Comparison of ENCODE assay signal across 9 cellular contexts in genomic region chr16:80231888-80232287, GRCh38.
DNase-seq lines count a peak whose midpoint lies in the region; ATAC-seq lines count a peak whose summit lies in the region.
"Had no signal": no experiment of that assay in that cellular context is flagged by ENCODE, and none has a peak within 500 bp of the region (broad histone marks: within the 10 kb centered on the region; RNA-seq: fewer than 3 reads in every experiment).

No MANE protein-coding gene starts in this region.

- H3K36me3 ChIP-seq in BLaER1 treated with 17β-estradiol and CSF1 and Interleukin-3, amounts not matched to agents 10 nM and 100 nM = no peaks in the 10 kb centered on the region

- H3K27me3 ChIP-seq in BLaER1 treated with 17β-estradiol and CSF1 and Interleukin-3, amounts not matched to agents 10 nM and 100 nM = no peaks in the 10 kb centered on the region

- H3K9me3 ChIP-seq in BLaER1 treated with 17β-estradiol and CSF1 and Interleukin-3, amounts not matched to agents 10 nM and 100 nM (replicated peaks in 1 of 11) = peaks cover 0 to 3% (median under 1%) of the 10 kb centered on the region in 11 experiments; a peak in 9 of 22 replicates
- H3K9me3 ChIP-seq: SK-N-SH had no signal

- peaks cover 0 to 23% (median 9%) of the 10 kb centered on the region in 10 experiments; a peak in 15 of 20 replicates for H3K4me1 ChIP-seq in BLaER1 treated with 17β-estradiol and CSF1 and Interleukin-3, amounts not matched to agents 10 nM and 100 nM

- no peak overlapping the region for H3K27ac ChIP-seq in BLaER1 treated with 17β-estradiol and CSF1 and Interleukin-3, amounts not matched to agents 10 nM and 100 nM

- H3K4me2 ChIP-seq in BLaER1 treated with 17β-estradiol and CSF1 and Interleukin-3, amounts not matched to agents 10 nM and 100 nM = peak overlapping the region in 9 of 11 experiments; percentile 24 to 46 (median 32); a peak in 16 of 22 replicates
- H3K4me2 ChIP-seq: SK-N-SH had no signal

- H3K4me3 ChIP-seq in BLaER1 treated with 17β-estradiol and CSF1 and Interleukin-3, amounts not matched to agents 10 nM and 100 nM = no peak overlapping the region

- H3K9ac ChIP-seq in BLaER1 treated with 17β-estradiol and CSF1 and Interleukin-3, amounts not matched to agents 10 nM and 100 nM = no peak overlapping the region
- H3K9ac ChIP-seq: SK-N-SH had no signal

- H4K20me1 ChIP-seq in BLaER1 treated with 17β-estradiol and CSF1 and Interleukin-3, amounts not matched to agents 10 nM and 100 nM = no peaks in the 10 kb centered on the region

- DNase-seq in fibroblast of peridontal ligament (ENCODE audit: extremely low read depth) = peak; percentile 88
- DNase-seq in NCI-H1092 treated with DMSO at 0.1 percent for 48 hours (lab: John Stamatoyannopoulos, UW) = no peak
- DNase-seq in DMS114 treated with DMSO at 0.1 percent for 48 hours (lab: John Stamatoyannopoulos, UW; ENCODE audit: unreplicated experiment) = no peak
- DNase-seq in medulla oblongata (ENCODE audit: extremely low spot score) = no peak
- DNase-seq: SK-N-SH had no signal

- peak; percentile 68 for ATAC-seq in GM19455 (IDR thresholded peaks at IDR 0.05; ENCODE audit: unreplicated experiment)
- ATAC-seq in HG03432 (IDR thresholded peaks at IDR 0.05; ENCODE audit: unreplicated experiment) = peak; percentile 98
- no peak for ATAC-seq in GM18873 (IDR thresholded peaks at IDR 0.05; ENCODE audit: low FRiP score, unreplicated experiment)
